Comparison of ENCODE assay signal across 8 cellular contexts in genomic region chr3:73508330-73508954, GRCh38.
DNase-seq lines count a peak whose midpoint lies in the region; ATAC-seq and TF ChIP-seq lines count a peak whose summit lies in the region.

No MANE protein-coding gene starts in this region.

- no peaks in the 10 kb centered on the region for H3K36me3 ChIP-seq in DND-41 (ENCODE audit: insufficient read depth, low read length)
- no peaks in the 10 kb centered on the region for H3K36me3 ChIP-seq in OCI-LY1 (ENCODE audit: insufficient read depth, low read length)
- H3K36me3 ChIP-seq in left lung = no peaks in the 10 kb centered on the region
- H3K36me3 ChIP-seq in thoracic aorta = no peaks in the 10 kb centered on the region

- H3K4me1 ChIP-seq in DND-41 (ENCODE audit: insufficient read depth, low read length) = no peaks in the 10 kb centered on the region
- peaks cover 22% of the 10 kb centered on the region for H3K4me1 ChIP-seq in OCI-LY1 (ENCODE audit: insufficient read depth, low read length, severe bottlenecking)
- peaks cover 5 to 18% of the 10 kb centered on the region in 2 donors for H3K4me1 ChIP-seq in left lung
- H3K4me1 ChIP-seq in thoracic aorta (ENCODE audit: control insufficient read depth in 1 of 2, low read depth in 2 of 2) = peaks cover 23 to 96% of the 10 kb centered on the region in 2 donors

- H3K9me3 ChIP-seq in DND-41 (ENCODE audit: insufficient read depth, low read length, severe bottlenecking) (no peaks in the 10 kb centered on the region), OCI-LY1 (ENCODE audit: low read length) (no peaks in the 10 kb centered on the region), left lung (no peaks in the 10 kb centered on the region), thoracic aorta (no peaks in the 10 kb centered on the region)

- H3K27ac ChIP-seq in DND-41 (ENCODE audit: low read length) (no peak overlapping the region), OCI-LY1 (ENCODE audit: low read depth, low read length, poor library complexity, severe bottlenecking) (no peak overlapping the region), left lung (no peak overlapping the region), thoracic aorta (peak overlapping the region; percentile 32 to 92)

- H3K9ac ChIP-seq in DND-41 (ENCODE audit: low read depth, low read length) (no peak overlapping the region), OCI-LY1 (ENCODE audit: low read length) (no peak overlapping the region)

- ATAC-seq in DND-41 (ENCODE audit: insufficient read depth, low read depth) (peak; percentile 84), GM19463 (IDR thresholded peaks at IDR 0.05; ENCODE audit: unreplicated experiment) (peak; percentile 50), left lung (peak; percentile 89), thoracic aorta (ENCODE audit: insufficient number of reproducible peaks, low FRiP score, low read depth) (peak; percentile 52)

- peak; percentile 79 for TF ChIP-seq CTCF in DND-41 (IDR thresholded peaks at IDR 0.05; ENCODE audit: borderline replicate concordance, extremely low read depth, low read length, poor library complexity, severe bottlenecking)
- peak; percentile 80 for TF ChIP-seq CTCF in OCI-LY1 (IDR thresholded peaks at IDR 0.05; ENCODE audit: low read length)
- peak; percentile 72 to 73 for TF ChIP-seq CTCF in left lung (IDR thresholded peaks at IDR 0.05)
- TF ChIP-seq CTCF in thoracic aorta (IDR thresholded peaks at IDR 0.05) = peak; percentile 75

- no peak overlapping the region for H3K4me2 ChIP-seq in DND-41 (ENCODE audit: insufficient read depth, low read length)
- no peak overlapping the region for H3K4me2 ChIP-seq in OCI-LY1 (ENCODE audit: low read length)

- DNase-seq in DND-41 = peak; percentile 45
- peak; percentile 18 for DNase-seq in HuH-7.5 (ENCODE audit: low spot score)
- DNase-seq in cerebellar cortex (ENCODE audit: low spot score) = peak; percentile 55
- no peak for DNase-seq in left lung
- no peak for DNase-seq in thoracic aorta (ENCODE audit: low spot score)
- no peak for DNase-seq in activated effector memory CD4-positive, alpha-beta T cell treated with anti-CD3 and anti-CD28 coated beads, Interleukin-2, amount 50 U/mL, for 16 hours

- H3F3A ChIP-seq in OCI-LY1 (ENCODE audit: insufficient read depth, low read length) = no peaks in the 10 kb centered on the region

- H3K27me3 ChIP-seq in DND-41 (ENCODE audit: insufficient read depth, low read length, poor library complexity) = no peaks in the 10 kb centered on the region
- H3K27me3 ChIP-seq in OCI-LY1 (ENCODE audit: insufficient read depth, low read length) = no peaks in the 10 kb centered on the region
- peaks cover 0 to 7% of the 10 kb centered on the region in 2 donors for H3K27me3 ChIP-seq in left lung
- H3K27me3 ChIP-seq in thoracic aorta (replicated peaks; ENCODE audit: insufficient read depth) = no peaks in the 10 kb centered on the region

- intact Hi-C loops in left lung (cut with DNase I) = loop anchor here in 1 of 2 donors (10.0 kb wide), 1 partner anchor 336 kb away; no protein-coding TSS in a partner anchor

- no peaks in the 10 kb centered on the region for H3K79me2 ChIP-seq in DND-41 (ENCODE audit: insufficient read depth, low read length)
- H3K79me2 ChIP-seq in OCI-LY1 (ENCODE audit: insufficient read depth, low read length) = no peaks in the 10 kb centered on the region

- no peaks in the 10 kb centered on the region for H3K9me2 ChIP-seq in OCI-LY1 (ENCODE audit: low read depth, low read length)

- no peak overlapping the region for H2AFZ ChIP-seq in DND-41 (ENCODE audit: low read depth, low read length)
- H2AFZ ChIP-seq in OCI-LY1 (ENCODE audit: low read length) = no peak overlapping the region

- H4K20me1 ChIP-seq in DND-41 (ENCODE audit: insufficient read depth, low read length) (no peaks in the 10 kb centered on the region), OCI-LY1 (ENCODE audit: insufficient read depth, low read length) (no peaks in the 10 kb centered on the region)

- no peak overlapping the region for H3K4me3 ChIP-seq in DND-41 (ENCODE audit: low read depth in 1 of 2, low read length in 2 of 2)
- H3K4me3 ChIP-seq in OCI-LY1 (ENCODE audit: low read depth, low read length, poor library complexity, severe bottlenecking) = no peak overlapping the region
- H3K4me3 ChIP-seq in left lung = no peak overlapping the region
- peak overlapping the region; percentile 0 for H3K4me3 ChIP-seq in thoracic aorta

Comparison
In these comparisons a context has a peak if more than half of its experiments do, and no peak if none do; other contexts are left out.
1. DNase-seq: peak in DND-41 (single experiment), HuH-7.5 (single experiment) and cerebellar cortex (single experiment); none in left lung (0 of 2), thoracic aorta (single experiment) and activated effector memory CD4-positive, alpha-beta T cell treated with anti-CD3 and anti-CD28 coated beads, Interleukin-2, amount 50 U/mL, for 16 hours (single experiment).
2. H3K27ac ChIP-seq: peak in thoracic aorta (2 of 2); none in DND-41 (single experiment), OCI-LY1 (single experiment) and left lung (0 of 2).
3. Peak in every context shown above with its lines, with median percentiles within 50 percentile points of each other: ATAC-seq and CTCF ChIP-seq.